Comparison of ENCODE assay signal across 21 cellular contexts in the genomic region with DNA sequence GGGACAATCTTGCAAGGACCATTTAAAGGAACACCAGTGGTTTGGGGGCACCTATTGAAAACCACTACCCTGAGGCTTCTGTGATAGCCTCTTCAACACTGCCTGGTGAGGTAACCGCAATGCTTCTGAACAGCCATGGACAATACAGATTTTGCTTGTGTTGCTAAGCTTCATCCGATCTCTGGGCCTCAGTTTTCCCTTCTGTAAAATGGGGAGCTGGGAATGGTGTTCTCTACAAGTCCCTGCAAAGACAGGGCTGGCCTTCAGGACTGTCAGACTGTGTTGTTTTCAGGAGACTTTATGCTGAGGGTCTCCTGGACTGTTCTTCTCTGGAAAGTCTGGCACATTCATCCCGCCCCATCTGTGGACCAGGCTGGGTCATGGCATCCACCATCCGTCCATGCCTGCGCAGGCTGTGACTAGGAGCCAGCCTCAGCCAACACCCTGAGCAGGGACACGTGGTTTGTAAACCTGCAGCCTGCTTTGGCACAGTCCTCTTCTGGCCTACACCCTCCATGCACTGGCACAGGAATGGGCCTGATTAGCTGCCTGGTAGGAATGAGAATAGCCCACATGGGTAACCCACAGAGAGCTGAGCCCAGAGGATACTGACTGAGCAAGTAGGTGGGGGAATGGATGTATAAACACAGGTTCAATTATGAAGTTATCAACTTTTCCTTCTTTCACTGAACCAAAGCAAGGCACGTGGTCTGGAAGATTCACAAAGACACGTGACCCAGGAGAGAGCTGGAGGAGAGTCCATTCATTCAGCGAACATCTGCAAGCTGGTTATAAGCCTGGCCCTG. TPM values are rescaled to one million over a fixed set of nuclear protein-coding genes. Genes with fewer than 3 reads are reported as not detected.
DNase-seq lines count a peak whose midpoint lies in the region; ATAC-seq, FAIRE-seq and TF ChIP-seq lines count a peak whose summit lies in the region.
"Had no signal": no experiment of that assay in that cellular context is flagged by ENCODE, and none has a peak within 500 bp of the region (broad histone marks: within the 10 kb centered on the region; RNA-seq: fewer than 3 reads in every experiment).

No MANE protein-coding gene starts in this region.

- TF ChIP-seq CTCF in left ventricle myocardium inferior (IDR thresholded peaks at IDR 0.05; ENCODE audit: borderline replicate concordance), result no peak
- TF ChIP-seq CTCF in K562 (IDR thresholded peaks at IDR 0.05 in 2 of 3, conservative IDR thresholded peaks at IDR 0.05 in 1 of 3; ENCODE audit: insufficient read depth in 2 of 3, low read depth in 1 of 3, low read length in 3 of 3), result no peak
- no peak for TF ChIP-seq CTCF in vagina (IDR thresholded peaks at IDR 0.05)

- no peaks in the 10 kb centered on the region for H4K20me1 ChIP-seq in K562 (replicated peaks; ENCODE audit: control insufficient read depth, insufficient read depth, low read length)

- intact Hi-C loops in Right ventricle myocardium superior (cut with DNase I), result no loop called here
- intact Hi-C loops in left ventricle myocardium inferior (cut with micrococcal nuclease), result no loop called here
- intact Hi-C loops in K562 (cut with micrococcal nuclease), result no loop called here
- intact Hi-C loops in vagina (cut with DNase I), result no loop called here

- no peaks in the 10 kb centered on the region for H3K79me2 ChIP-seq in K562 (ENCODE audit: control insufficient read depth, insufficient read depth, low read length)

- peak; percentile 13 for ATAC-seq in Right ventricle myocardium superior (ENCODE audit: poor library complexity)
- ATAC-seq in K562, result no peak
- ATAC-seq: A549, GM12878 had no signal

- in situ Hi-C loops in K562 (cut with MboI), result no loop called here

- 62% methylated on average over 7 of the region's 9 CpGs for WGBS in K562 (ENCODE audit: insufficient coverage, low coverage, missing lambda C conversion rate)

- no peaks in the 10 kb centered on the region for H3K9me1 ChIP-seq in K562 (ENCODE audit: control insufficient read depth, insufficient read depth, low read length)

- TF ChIP-seq RAD21 in K562 (CRISPR knock-in tag; conservative IDR thresholded peaks at IDR 0.05 in 1 of 2, IDR thresholded peaks at IDR 0.05 in 1 of 2), result no peak

- H3K4me3 ChIP-seq in left ventricle myocardium inferior (no peak overlapping the region), K562 (no peak overlapping the region), vagina (no peak overlapping the region)
- H3K4me3 ChIP-seq: A549, GM12878 had no signal

- no TSS peak for BruUV-seq in K562 (replicated peaks; lab: Mats Ljungman, UMichigan)

- no peak for TF ChIP-seq EP300 in K562 (IDR thresholded peaks at IDR 0.05; ENCODE audit: low read length)

- TF ChIP-seq POLR2A in K562 (conservative IDR thresholded peaks at IDR 0.05) (no peak), vagina (IDR thresholded peaks at IDR 0.05) (no peak)

- H3K9me3 ChIP-seq in left ventricle myocardium inferior (replicated peaks) (peaks cover 15% of the 10 kb centered on the region), K562 (replicated peaks; ENCODE audit: control insufficient read depth, insufficient read depth, low read depth, low read length) (no peaks in the 10 kb centered on the region), vagina (peaks cover 6% of the 10 kb centered on the region)

- no peak overlapping the region for H3K27ac ChIP-seq in left ventricle myocardium inferior (replicated peaks)
- no peak overlapping the region for H3K27ac ChIP-seq in K562 (ENCODE audit: extremely low read depth, low read depth, low read length)
- H3K27ac ChIP-seq in vagina, result no peak overlapping the region
- H3K27ac ChIP-seq: A549 had no signal

- no peaks in the 10 kb centered on the region for H3K27me3 ChIP-seq in left ventricle myocardium inferior (ENCODE audit: low read depth)
- H3K27me3 ChIP-seq in K562 (ENCODE audit: control insufficient read depth in 2 of 2, insufficient read depth in 2 of 2, low read length in 2 of 2), result no peaks in the 10 kb centered on the region
- H3K27me3 ChIP-seq in vagina, result no peaks in the 10 kb centered on the region

- POLR2A ChIA-PET in K562 (lab: Yijun Ruan, JAX), result interaction anchor here (0.6 kb wide), 2 partner anchors 179 to 390 kb away, joined by 3 read pairs; no protein-coding TSS in a partner anchor

- DNase-seq in Right ventricle myocardium superior, result no peak
- DNase-seq in left ventricle myocardium inferior, result no peak
- no peak for DNase-seq in K562 (ENCODE audit: extremely low read depth in 1 of 4, low spot score in 3 of 4)
- peak; percentile 5 for DNase-seq in mucosa of gallbladder (ENCODE audit: low spot score)
- peak; percentile 71 to 88 for DNase-seq in vagina (ENCODE audit: extremely low spot score in 2 of 2)
- no peak for DNase-seq in EL
- DNase-seq in nucleus accumbens (lab: John Stamatoyannopoulos, UW), result no peak
- DNase-seq: CD4-positive, alpha-beta memory T cell; DMS153; GOT3; KG1; MV-4-11; NCI-H1417; NCI-H187; NCI-H2107; NCI-H510A; OCI-M1; SHP77 treated with DMSO at 0.1 percent for 48 hours had no signal

- CTCF ChIA-PET in K562 (lab: Yijun Ruan, JAX; ENCODE audit: low intra/inter-chr PET ratio), result no interaction called here

- H3K4me2 ChIP-seq in K562 (ENCODE audit: insufficient read depth, low read length), result no peak overlapping the region
- H3K4me2 ChIP-seq: A549 had no signal

- FAIRE-seq in K562 (lab: Jason Lieb, UNC), result no peak
- FAIRE-seq: A549, GM12878 had no signal

- H2AFZ ChIP-seq in K562 (ENCODE audit: low read depth, low read length), result no peak overlapping the region

- peaks cover 54% of the 10 kb centered on the region for H3K36me3 ChIP-seq in left ventricle myocardium inferior
- H3K36me3 ChIP-seq in K562 (ENCODE audit: control insufficient read depth, insufficient read depth, low read length), result no peaks in the 10 kb centered on the region
- H3K36me3 ChIP-seq in vagina, result peaks cover 0 to 26% of the 10 kb centered on the region in 2 donors

- H3K4me1 ChIP-seq in left ventricle myocardium inferior, result no peaks in the 10 kb centered on the region
- H3K4me1 ChIP-seq in K562 (replicated peaks in 1 of 2; ENCODE audit: control insufficient read depth in 2 of 2, insufficient read depth in 2 of 2, low read length in 2 of 2), result no peaks in the 10 kb centered on the region
- no peaks in the 10 kb centered on the region for H3K4me1 ChIP-seq in vagina
- H3K4me1 ChIP-seq: A549 had no signal

- H3K9ac ChIP-seq in K562 (ENCODE audit: insufficient read depth in 1 of 2, low read depth in 2 of 2, low read length in 2 of 2), result 0 out of 4 replicates have a peak overlapping the region, but pooled peaks of 1 of the 2 experiments have one; percentile 17

TF ChIP-seq in K562, 482 proteins besides CTCF, POLR2A, EP300 and RAD21:
- TF ChIP-seq NFRKB (IDR thresholded peaks at IDR 0.05; ENCODE audit: low read depth) (no peak), RBM25 (IDR thresholded peaks at IDR 0.05; ENCODE audit: low read depth, low read length, severe bottlenecking) (peak; percentile 56), FOXM1 (IDR thresholded peaks at IDR 0.05; ENCODE audit: low read depth) (no peak), FOXM1 (CRISPR knock-in tag; IDR thresholded peaks at IDR 0.05; ENCODE audit: low read depth) (no peak), BDP1 (IDR thresholded peaks at IDR 0.05; ENCODE audit: insufficient read depth, insufficient read length) (no peak)

RNA-seq across cellular contexts. Expression of a gene that starts 55.3 kb away (rescaled TPM):
- 4.6 TPM for total RNA-seq in Right ventricle myocardium superior
- total RNA-seq in left ventricle myocardium inferior, result 4.0 TPM
- not detected in 2 replicates for total RNA-seq in K562 (2011; cell fraction: chromatin; rRNA removed; ENCODE audit: low replicate concordance)
- total RNA-seq in K562 (2011; cell fraction: nucleolus; rRNA removed), result not detected in 2 replicates
- total RNA-seq in K562 (2011; cell fraction: nucleoplasm; rRNA removed), result not detected in 2 replicates
- total RNA-seq in K562 (2014; rRNA removed), result not detected in 2 replicates
- total RNA-seq in K562 (2014; rRNA removed; fragmentation: Illumina TruSeq; extraction: Trizol), result not detected in 2 replicates
- not detected in 2 replicates for total RNA-seq in K562 (2015; rRNA removed; fragmentation: Illumina TruSeq; extraction: Trizol)
- total RNA-seq in K562 (2021), result not detected in 2 replicates
- not detected in 2 replicates for polyA plus RNA-seq in K562 (2011; rRNA removed)
- not detected in 2 replicates for polyA plus RNA-seq in K562 (2011; cell fraction: cytosol; rRNA removed)
- polyA plus RNA-seq in K562 (2011; cell fraction: nucleus; rRNA removed), result not detected in 2 replicates
- not detected in 2 replicates for polyA plus RNA-seq in K562 (2012)
- not detected in 2 replicates for polyA plus RNA-seq in K562 (2014; fragmentation: Illumina TruSeq; extraction: Trizol)
- not detected for polyA plus RNA-seq in K562 (2014; fragmentation: Nextera tagmentation; extraction: Ambion mirVana)
- polyA plus RNA-seq in K562 (2014; rRNA removed), result not detected in 2 replicates
- polyA minus RNA-seq in K562 (2011; rRNA and poly(A)+ RNA removed), result not detected in 2 replicates
- not detected in 2 replicates for polyA minus RNA-seq in K562 (2011; cell fraction: cytosol; rRNA and poly(A)+ RNA removed)
- not detected in 2 replicates for polyA minus RNA-seq in K562 (2011; cell fraction: nucleus; rRNA and poly(A)+ RNA removed)
- total RNA-seq in mucosa of gallbladder, result not detected
- not detected for total RNA-seq in vagina
- total RNA-seq: CD4-positive, alpha-beta memory T cell; GM12878 had no signal
- polyA plus RNA-seq: A549; BJ; CD4-positive, alpha-beta memory T cell; GM12878 had no signal

RNA-seq across cellular contexts. Expression of a gene that starts 59.7 kb away (rescaled TPM):
- total RNA-seq in Right ventricle myocardium superior (34.7 TPM), left ventricle myocardium inferior (30.2 TPM), K562 (2014; rRNA removed) (11.2 and 22.0 TPM in 2 replicates), K562 (2014; rRNA removed; fragmentation: Illumina TruSeq; extraction: Trizol) (7.1 and 7.7 TPM in 2 replicates), K562 (2015; rRNA removed; fragmentation: Illumina TruSeq; extraction: Trizol) (9.4 and 9.6 TPM in 2 replicates), K562 (2021) (18.1 and 18.9 TPM in 2 replicates), mucosa of gallbladder (95.5 TPM), vagina (62.9 TPM)
- total RNA-seq in K562 (2011; cell fraction: chromatin; rRNA removed; ENCODE audit: low replicate concordance), result 17.4 and 40.3 TPM in 2 replicates
- 46.7 and 46.8 TPM in 2 replicates for total RNA-seq in K562 (2011; cell fraction: nucleolus; rRNA removed)
- total RNA-seq in K562 (2011; cell fraction: nucleoplasm; rRNA removed), result 33.0 and 34.9 TPM in 2 replicates
- polyA plus RNA-seq in K562 (2011; rRNA removed) (20.7 and 22.3 TPM in 2 replicates), K562 (2014; fragmentation: Illumina TruSeq; extraction: Trizol) (15.4 and 19.1 TPM in 2 replicates), K562 (2014; fragmentation: Nextera tagmentation; extraction: Ambion mirVana) (1 to 10 TPM; 4.1 to 4.2 TPM), K562 (2014; rRNA removed) (17.2 and 24.6 TPM in 2 replicates)
- polyA plus RNA-seq in K562 (2011; cell fraction: cytosol; rRNA removed), result 27.1 and 37.6 TPM in 2 replicates
- 43.8 and 91.5 TPM in 2 replicates for polyA plus RNA-seq in K562 (2011; cell fraction: nucleus; rRNA removed)
- polyA plus RNA-seq in K562 (2012), result 15.2 and 43.6 TPM in 2 replicates
- 11.5 and 14.0 TPM in 2 replicates for polyA minus RNA-seq in K562 (2011; rRNA and poly(A)+ RNA removed)
- polyA minus RNA-seq in K562 (2011; cell fraction: cytosol; rRNA and poly(A)+ RNA removed), result 13.6 and 16.8 TPM in 2 replicates
- 9.8 and 14.7 TPM in 2 replicates for polyA minus RNA-seq in K562 (2011; cell fraction: nucleus; rRNA and poly(A)+ RNA removed)

Comparison
In these comparisons a context has a peak if more than half of its experiments do, and no peak if none do; other contexts are left out.
1. DNase-seq: peak in mucosa of gallbladder (single experiment) and vagina (2 of 2); none in Right ventricle myocardium superior (single experiment), left ventricle myocardium inferior (single experiment), K562 (0 of 4), EL (single experiment) and nucleus accumbens (0 of 56).